Comparison of ENCODE assay signal across 23 cellular contexts in the genomic region with DNA sequence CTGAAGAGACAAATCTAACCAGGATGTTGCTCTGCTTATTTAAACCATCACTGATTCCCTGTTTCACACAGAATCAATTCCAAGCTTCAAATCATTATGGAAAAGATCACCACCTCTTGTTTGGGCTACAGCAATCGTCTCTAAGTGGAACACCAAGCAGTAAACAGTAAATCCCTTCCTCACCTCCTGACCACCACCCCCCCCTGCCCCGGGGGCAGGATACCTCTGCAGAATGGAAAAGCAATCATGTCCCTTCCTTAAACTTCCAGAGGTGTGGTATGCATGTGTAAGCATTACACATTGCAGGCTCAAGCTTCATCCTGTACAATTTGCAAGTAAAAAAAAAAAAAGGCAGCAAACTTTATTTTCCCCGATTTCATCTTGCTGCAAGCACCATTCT.
"Had no signal": no experiment of that assay in that cellular context is flagged by ENCODE, and none has a peak within 500 bp of the region (broad histone marks: within the 10 kb centered on the region; RNA-seq: fewer than 3 reads in every experiment).

No MANE protein-coding gene starts in this region.

- H3K4me3 ChIP-seq: colonic mucosa, esophagus squamous epithelium, gastroesophageal sphincter, heart left ventricle, hepatocyte, left lung, lower lobe of right lung had no signal

- H2AFZ ChIP-seq: hepatocyte had no signal

- H3K4me2 ChIP-seq: hepatocyte had no signal

- H3K36me3 Mint-ChIP-seq: immature natural killer cell had no signal

- H3K4me3 Mint-ChIP-seq: dendritic cell treated with granulocyte-macrophage colony-stimulating factor and Interleukin-4, amounts not matched to agents 40 ng/mL and 50 ng/mL, for 4 days; effector memory CD8-positive, alpha-beta T cell; endodermal cell; immature natural killer cell had no signal

- H3K27ac ChIP-seq: colonic mucosa, epithelial cell of prostate, esophagus squamous epithelium, gastroesophageal sphincter, heart left ventricle, hepatocyte, left lung, lower lobe of right lung had no signal

- H3K79me2 ChIP-seq: hepatocyte had no signal

- H3K27me3 Mint-ChIP-seq: dendritic cell treated with granulocyte-macrophage colony-stimulating factor and Interleukin-4, amounts not matched to agents 40 ng/mL and 50 ng/mL, for 4 days had no signal

- H3K9me3 ChIP-seq: colonic mucosa, esophagus squamous epithelium, left lung, lower lobe of right lung had no signal

- H3K27me3 ChIP-seq: colonic mucosa, heart left ventricle, hepatocyte, left lung had no signal

- H3K4me1 ChIP-seq: colonic mucosa, esophagus squamous epithelium, gastroesophageal sphincter, heart left ventricle, left lung, lower lobe of right lung had no signal

- H3K36me3 ChIP-seq: colonic mucosa, esophagus squamous epithelium, gastroesophageal sphincter, heart left ventricle, left lung, lower lobe of right lung had no signal

- H3K27ac Mint-ChIP-seq: dendritic cell treated with granulocyte-macrophage colony-stimulating factor and Interleukin-4, amounts not matched to agents 40 ng/mL and 50 ng/mL, for 4 days; effector memory CD8-positive, alpha-beta T cell; endodermal cell; immature natural killer cell had no signal

- H3K9me3 Mint-ChIP-seq: dendritic cell treated with granulocyte-macrophage colony-stimulating factor and Interleukin-4, amounts not matched to agents 40 ng/mL and 50 ng/mL, for 4 days had no signal

- ATAC-seq: effector memory CD8-positive, alpha-beta T cell; esophagus mucosa; gastroesophageal sphincter; heart left ventricle; left cardiac atrium; left lung; left ventricle myocardium superior; lower lobe of right lung had no signal

- H3K4me1 Mint-ChIP-seq: endodermal cell, immature natural killer cell had no signal

- DNase-seq: colonic mucosa; cortex of kidney; effector CD8-positive, alpha-beta T cell; effector memory CD8-positive, alpha-beta T cell; endodermal cell; erythroblast; esophagus squamous epithelium; foreskin fibroblast; foreskin melanocyte; heart left ventricle; hypothalamus; immature natural killer cell; left cardiac atrium; left lung; left ventricle myocardium superior; lower lobe of right lung; mesenchymal stem cell; midbrain had no signal
